9 cellular contexts compared by ENCODE assay signal in genomic region chr10:79381804-79382221, GRCh38. TPM values are rescaled to one million over a fixed set of nuclear protein-coding genes. Genes with fewer than 3 reads are reported as not detected.
DNase-seq lines count a peak whose midpoint lies in the region; ATAC-seq, FAIRE-seq and TF ChIP-seq lines count a peak whose summit lies in the region.
"Had no signal": no experiment of that assay in that cellular context is flagged by ENCODE, and none has a peak within 500 bp of the region (broad histone marks: within the 10 kb centered on the region; RNA-seq: fewer than 3 reads in every experiment).

No MANE protein-coding gene starts in this region.

- FAIRE-seq in K562 (lab: Jason Lieb, UNC) = no peak

- in situ Hi-C loops in K562 (cut with MboI) = no loop called here

- H3K4me1 ChIP-seq in HEK293 (ENCODE audit: control insufficient read depth, insufficient read depth, low read length) (peaks cover 4% of the 10 kb centered on the region), K562 (replicated peaks in 1 of 2; ENCODE audit: control insufficient read depth in 2 of 2, insufficient read depth in 2 of 2, low read length in 2 of 2) (peaks cover 3 to 35% of the 10 kb centered on the region in 2 experiments; a peak in 2 of 5 replicates), subcutaneous abdominal adipose tissue (ENCODE audit: control insufficient read depth in 5 of 5, insufficient read depth in 5 of 5, low read length in 5 of 5) (peaks cover 19 to 40% (median 38%) of the 10 kb centered on the region in 5 donors)

- no peak overlapping the region for H3K4me2 ChIP-seq in K562 (ENCODE audit: insufficient read depth, low read length)

- TF ChIP-seq CTCF in HEK293 (tag by site-specific recombination; IDR thresholded peaks at IDR 0.05) (no peak), K562 (IDR thresholded peaks at IDR 0.05 in 2 of 3, conservative IDR thresholded peaks at IDR 0.05 in 1 of 3; ENCODE audit: insufficient read depth in 2 of 3, low read depth in 1 of 3, low read length in 3 of 3) (no peak), kidney epithelial cell (IDR thresholded peaks at IDR 0.05; ENCODE audit: insufficient read depth, low read length, poor library complexity, severe bottlenecking) (no peak)

- BruUV-seq in K562 (replicated peaks; lab: Mats Ljungman, UMichigan) = no TSS peak

- no peaks in the 10 kb centered on the region for H4K20me1 ChIP-seq in K562 (replicated peaks; ENCODE audit: control insufficient read depth, insufficient read depth, low read length)

- H3K79me2 ChIP-seq in K562 (ENCODE audit: control insufficient read depth, insufficient read depth, low read length) = no peaks in the 10 kb centered on the region

- H3K9me1 ChIP-seq in K562 (ENCODE audit: control insufficient read depth, insufficient read depth, low read length) = no peaks in the 10 kb centered on the region

- CTCF ChIA-PET in HEK293 (lab: Yijun Ruan, JAX) (interaction anchor here (0.7 to 2.7 kb wide), 10 partner anchors 8 to 204 kb away, joined by 3 to 11 read pairs (median 3); no protein-coding TSS in a partner anchor), K562 (lab: Yijun Ruan, JAX; ENCODE audit: low intra/inter-chr PET ratio) (interaction anchor here (1.1 kb wide), 1 partner anchor 13 kb away, joined by 3 read pairs; no protein-coding TSS in a partner anchor)

- DNase-seq in K562 (ENCODE audit: extremely low read depth in 1 of 4, low spot score in 3 of 4) (peak in 1 of 4 experiments; percentile 37), kidney epithelial cell (ENCODE audit: low read depth) (peak; percentile 5), SIG-M5 treated with dmso at 0.1 percent for 504 hours (lab: John Stamatoyannopoulos, UW; ENCODE audit: unreplicated experiment) (no peak), dedifferentiated amniotic fluid mesenchymal stem cell (ENCODE audit: extremely low spot score) (no peak)
- DNase-seq: NCI-H2107 had no signal

- H3K36me3 ChIP-seq in HEK293 (ENCODE audit: control insufficient read depth in 2 of 2, insufficient read depth in 1 of 2, low read length in 2 of 2) (no peaks in the 10 kb centered on the region), K562 (ENCODE audit: control insufficient read depth, insufficient read depth, low read length) (no peaks in the 10 kb centered on the region), kidney epithelial cell (ENCODE audit: control insufficient read depth, insufficient read depth, low read length) (no peaks in the 10 kb centered on the region), subcutaneous abdominal adipose tissue (ENCODE audit: control insufficient read depth in 5 of 5, insufficient read depth in 5 of 5, low read length in 5 of 5) (peaks cover 0 to 30% (median 30%) of the 10 kb centered on the region in 5 donors)

- POLR2A ChIA-PET in HEK293 (lab: Yijun Ruan, JAX) = no interaction called here
- POLR2A ChIA-PET in K562 (lab: Yijun Ruan, JAX) = no interaction called here

- no peak for TF ChIP-seq EP300 in K562 (IDR thresholded peaks at IDR 0.05; ENCODE audit: low read length)

- intact Hi-C loops in K562 (cut with micrococcal nuclease) = no loop called here

- no peak for TF ChIP-seq RAD21 in K562 (CRISPR knock-in tag; conservative IDR thresholded peaks at IDR 0.05 in 1 of 2, IDR thresholded peaks at IDR 0.05 in 1 of 2)

- H3K27me3 ChIP-seq in K562 (ENCODE audit: control insufficient read depth in 2 of 2, insufficient read depth in 2 of 2, low read length in 2 of 2) (peaks cover 0 to 20% of the 10 kb centered on the region in 2 experiments; a peak in 3 of 5 replicates), kidney epithelial cell (ENCODE audit: control insufficient read depth, insufficient read depth, low read length) (peaks cover 2% of the 10 kb centered on the region), subcutaneous abdominal adipose tissue (ENCODE audit: control insufficient read depth in 5 of 5, insufficient read depth in 4 of 5, low read length in 5 of 5) (no peaks in the 10 kb centered on the region)

- 11% methylated on average over 11 of the region's 11 CpGs for WGBS in K562 (ENCODE audit: insufficient coverage, low coverage, missing lambda C conversion rate)

- H3K4me3 ChIP-seq in HEK293 (ENCODE audit: low read depth, low read length) (no peak overlapping the region), K562 (no peak overlapping the region), kidney epithelial cell (ENCODE audit: low read depth, low read length) (no peak overlapping the region), subcutaneous abdominal adipose tissue (ENCODE audit: low read depth in 1 of 5, low read length in 5 of 5) (no peak overlapping the region)

- no peak overlapping the region for H2AFZ ChIP-seq in K562 (ENCODE audit: low read depth, low read length)

- ATAC-seq in K562 (peak; percentile 64), HG02884 (IDR thresholded peaks at IDR 0.05; ENCODE audit: unreplicated experiment) (no peak), GM21447 (IDR thresholded peaks at IDR 0.05; ENCODE audit: unreplicated experiment) (no peak)

- TF ChIP-seq POLR2A in K562 (conservative IDR thresholded peaks at IDR 0.05) = no peak

- H3K27ac ChIP-seq in HEK293 (ENCODE audit: extremely low read depth, low read depth, low read length) = no peak overlapping the region
- no peak overlapping the region for H3K27ac ChIP-seq in K562 (ENCODE audit: extremely low read depth, low read depth, low read length)
- peak overlapping the region; percentile 82 for H3K27ac ChIP-seq in subcutaneous abdominal adipose tissue (ENCODE audit: low read depth, low read length)

- no peaks in the 10 kb centered on the region for H3K9me3 ChIP-seq in HEK293 (ENCODE audit: control insufficient read depth, insufficient read depth, low read depth, low read length)
- H3K9me3 ChIP-seq in K562 (replicated peaks; ENCODE audit: control insufficient read depth, insufficient read depth, low read depth, low read length) = no peaks in the 10 kb centered on the region; the same call in 1 of the 2 replicates
- no peaks in the 10 kb centered on the region for H3K9me3 ChIP-seq in subcutaneous abdominal adipose tissue (ENCODE audit: control insufficient read depth in 5 of 5, low read length in 5 of 5)

- H3K9ac ChIP-seq in K562 (ENCODE audit: insufficient read depth in 1 of 2, low read depth in 2 of 2, low read length in 2 of 2) (peak overlapping the region in 1 of 2 experiments; percentile 51; a peak in 2 of 4 replicates), subcutaneous abdominal adipose tissue (ENCODE audit: low read length in 5 of 5) (peak overlapping the region in 3 of 5 donors; percentile 10 to 20 (median 11))

TF ChIP-seq in HEK293, 187 proteins besides CTCF, POLR2A, EP300 and RAD21 (continues in another document):
- TF ChIP-seq ZNF133 (tag by site-specific recombination; IDR thresholded peaks at IDR 0.05) (no peak), ZNF157 (tag by site-specific recombination; IDR thresholded peaks at IDR 0.05) (no peak), ZIC2 (tag by site-specific recombination; IDR thresholded peaks at IDR 0.05) (peak; percentile 98), ZNF426 (tag by site-specific recombination; IDR thresholded peaks at IDR 0.05) (no peak), ZBTB48 (tag by site-specific recombination; IDR thresholded peaks at IDR 0.05) (peak; percentile 23; the same call in 1 of the 2 replicates), YY2 (tag by site-specific recombination; IDR thresholded peaks at IDR 0.05) (no peak), GLIS2 (tag by site-specific recombination; IDR thresholded peaks at IDR 0.05) (peak; percentile 94), SP7 (tag by site-specific recombination; IDR thresholded peaks at IDR 0.05) (0 out of 2 replicates have a peak, but pooled peaks have one; percentile 47), ZNF596 (tag by site-specific recombination; IDR thresholded peaks at IDR 0.05) (no peak), ZEB2 (tag by site-specific recombination; IDR thresholded peaks at IDR 0.05) (peak; percentile 63; the same call in 1 of the 2 replicates), ZFP37 (tag by site-specific recombination; IDR thresholded peaks at IDR 0.05) (no peak), ZNF239 (tag by site-specific recombination; IDR thresholded peaks at IDR 0.05) (no peak)

TF ChIP-seq in K562, 482 proteins besides CTCF, POLR2A, EP300 and RAD21:
- no peak for TF ChIP-seq PCBP2 (IDR thresholded peaks at IDR 0.05; ENCODE audit: low read depth, low read length, poor library complexity, severe bottlenecking)
- TF ChIP-seq SRF (CRISPR knock-in tag; IDR thresholded peaks at IDR 0.05) = peak in 1 of 2 experiments; percentile 74; a peak in 1 of 4 replicates
- TF ChIP-seq VEZF1 (CRISPR knock-in tag; IDR thresholded peaks at IDR 0.05) = peak; percentile 40; the same call in 1 of the 2 replicates

RNA-seq across cellular contexts. Expression of gene PPIF, which starts 34.5 kb away (rescaled TPM):
- total RNA-seq in K562 (2011; cell fraction: chromatin; rRNA removed; ENCODE audit: low replicate concordance) = 96.3 and 215 TPM in 2 replicates
- total RNA-seq in K562 (2011; cell fraction: nucleolus; rRNA removed) = 144 and 155 TPM in 2 replicates
- total RNA-seq in K562 (2011; cell fraction: nucleoplasm; rRNA removed) = 118 and 119 TPM in 2 replicates
- total RNA-seq in K562 (2014; rRNA removed) (53.4 and 69.8 TPM in 2 replicates), K562 (2014; rRNA removed; fragmentation: Illumina TruSeq; extraction: Trizol) (97.7 and 108 TPM in 2 replicates), K562 (2015; rRNA removed; fragmentation: Illumina TruSeq; extraction: Trizol) (117 and 119 TPM in 2 replicates), K562 (2021) (235 and 239 TPM in 2 replicates), kidney epithelial cell (71.7 and 80.6 TPM in 2 replicates)
- polyA plus RNA-seq in K562 (2011; rRNA removed) (148 and 175 TPM in 2 replicates), K562 (2014; fragmentation: Illumina TruSeq; extraction: Trizol) (250 and 287 TPM in 2 replicates), K562 (2014; fragmentation: Nextera tagmentation; extraction: Ambion mirVana) (10 to 100 TPM; 40.9 to 51.1 TPM), K562 (2014; rRNA removed) (154 and 168 TPM in 2 replicates)
- 202 and 255 TPM in 2 replicates for polyA plus RNA-seq in K562 (2011; cell fraction: cytosol; rRNA removed)
- 198 and 337 TPM in 2 replicates for polyA plus RNA-seq in K562 (2011; cell fraction: nucleus; rRNA removed)
- polyA plus RNA-seq in K562 (2012) = 180 and 222 TPM in 2 replicates
- polyA minus RNA-seq in K562 (2011; rRNA and poly(A)+ RNA removed) = 91.8 and 131 TPM in 2 replicates
- 98.9 and 104 TPM in 2 replicates for polyA minus RNA-seq in K562 (2011; cell fraction: cytosol; rRNA and poly(A)+ RNA removed)
- 116 and 136 TPM in 2 replicates for polyA minus RNA-seq in K562 (2011; cell fraction: nucleus; rRNA and poly(A)+ RNA removed)

Comparison
In these comparisons a context has a peak if more than half of its experiments do, and no peak if none do; other contexts are left out.
1. Of the 44 proteins assayed by ChIP-seq in both K562 and HEK293: peak only in K562: none; only in HEK293: ATF2, PATZ1, PRDM10, SP2, ZBTB17, ZBTB8A and 2 more; in both: none; in neither: 36.